ENCODE assay signal across 8 cellular contexts in the genomic region with DNA sequence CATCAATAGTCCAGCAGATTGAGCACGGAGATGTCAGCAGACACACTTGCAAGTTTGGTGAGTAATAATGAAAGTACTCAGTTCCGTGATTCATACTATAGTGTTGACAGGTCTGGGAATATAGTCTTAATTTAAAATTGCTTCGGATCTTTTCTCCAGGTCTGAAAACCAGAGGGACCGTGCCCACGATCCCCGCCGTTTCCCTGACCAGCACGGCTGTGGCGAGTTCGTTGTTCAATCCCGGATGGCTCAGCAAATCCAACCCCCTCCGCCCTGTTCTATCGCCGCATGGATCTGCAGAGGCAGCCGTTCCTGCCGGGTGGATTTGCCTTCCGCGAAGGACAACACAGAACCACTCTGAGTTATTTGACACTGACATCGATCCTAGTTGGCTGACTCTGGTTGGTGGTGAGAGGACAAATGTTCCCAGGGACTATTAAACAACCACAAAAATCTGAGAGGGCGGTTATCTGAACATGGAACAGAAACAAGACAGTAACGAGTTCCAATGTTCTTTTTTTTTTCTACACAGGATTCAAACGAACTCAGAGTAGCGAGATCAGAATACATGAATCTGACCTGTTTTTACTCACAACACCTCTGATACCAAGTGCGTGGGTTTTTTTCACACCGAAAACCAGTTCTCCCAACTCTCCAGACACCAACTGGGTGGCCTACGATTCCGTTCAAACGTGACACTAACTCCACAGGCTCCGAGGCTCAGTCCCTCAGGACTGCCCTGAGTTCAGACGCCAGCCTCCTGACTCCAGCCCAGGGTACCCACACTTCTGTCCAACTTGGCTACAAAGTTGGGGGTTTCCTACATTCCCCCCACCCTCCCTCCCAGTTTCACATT. TPM values are rescaled to one million over a fixed set of nuclear protein-coding genes. Genes with fewer than 3 reads are reported as not detected.
DNase-seq lines count a peak whose midpoint lies in the region; ATAC-seq and TF ChIP-seq lines count a peak whose summit lies in the region.

No MANE protein-coding gene starts in this region.

- peak overlapping the region; percentile 92 for H3K27ac Mint-ChIP-seq in activated CD4-positive, alpha-beta T cell treated with anti-CD3 and anti-CD28 coated beads, Interleukin-2, amount 10 ng/mL, durations not matched to agents 24 days and 14 days

- TF ChIP-seq CTCF in HFF-Myc (IDR thresholded peaks at IDR 0.05; ENCODE audit: low read depth, low read length, missing control alignments) (no peak), NB4 (IDR thresholded peaks at IDR 0.05; ENCODE audit: low read depth, low read length) (no peak), lung (IDR thresholded peaks at IDR 0.05; ENCODE audit: control extremely low read depth, extremely low read depth) (no peak)

- peak overlapping the region; percentile 74 for H3K4me3 Mint-ChIP-seq in activated CD4-positive, alpha-beta T cell treated with anti-CD3 and anti-CD28 coated beads, Interleukin-2, amount 10 ng/mL, durations not matched to agents 24 days and 14 days

- no peaks in the 10 kb centered on the region for H3K9me3 ChIP-seq in lung (ENCODE audit: control insufficient read depth in 2 of 2, insufficient read depth in 1 of 2, low read length in 1 of 2)

- no peak overlapping the region for H3K27ac ChIP-seq in lung (ENCODE audit: low read depth in 1 of 2, low read length in 1 of 2)

- no peaks in the 10 kb centered on the region for H3K27me3 ChIP-seq in lung (ENCODE audit: control insufficient read depth, insufficient read depth)

- H3K4me3 ChIP-seq in HFF-Myc (replicated peaks; ENCODE audit: low read depth, low read length) (peak overlapping the region; percentile 39), NB4 (ENCODE audit: low read depth, low read length) (peak overlapping the region; percentile 40), lung (peak overlapping the region; percentile 0)

- WGBS in lung, 2 donors: 63 to 86% methylated on average over 30 of the region's 30 CpGs

- intact Hi-C loops in activated CD4-positive, alpha-beta T cell treated with anti-CD3 and anti-CD28 coated beads, Interleukin-2, amount 10 ng/mL, durations not matched to agents 24 days and 14 days (cut with micrococcal nuclease): loop anchor here (1.0 to 5.0 kb wide), 5 partner anchors 11 to 83 kb away; no protein-coding TSS in a partner anchor

- H3K36me3 ChIP-seq in lung (ENCODE audit: control insufficient read depth in 2 of 2, insufficient read depth in 2 of 2, low read length in 2 of 2): no peaks in the 10 kb centered on the region

- no peaks in the 10 kb centered on the region for H3K9me3 Mint-ChIP-seq in activated CD4-positive, alpha-beta T cell treated with anti-CD3 and anti-CD28 coated beads, Interleukin-2, amount 10 ng/mL, durations not matched to agents 24 days and 14 days

- H3K4me1 ChIP-seq in lung (ENCODE audit: control insufficient read depth in 2 of 2, insufficient read depth in 2 of 2, low read length in 2 of 2): no peaks in the 10 kb centered on the region

- H3K27me3 Mint-ChIP-seq in activated CD4-positive, alpha-beta T cell treated with anti-CD3 and anti-CD28 coated beads, Interleukin-2, amount 10 ng/mL, durations not matched to agents 24 days and 14 days: peaks cover 1% of the 10 kb centered on the region

- no peak for ATAC-seq in lung (ENCODE audit: insufficient read depth, low FRiP score)

- DNase-seq in activated CD4-positive, alpha-beta T cell treated with anti-CD3 and anti-CD28 coated beads, Interleukin-2, amount 10 ng/mL, durations not matched to agents 24 days and 14 days: peak; percentile 81
- DNase-seq in activated CD4-positive, alpha-beta T cell treated with anti-CD3 and anti-CD28 coated beads, Interleukin-2, amount 50 U/mL, for 4 hours: no peak
- DNase-seq in HFF-Myc (ENCODE audit: extremely low read depth, low read depth) (peak; percentile 41), NB4 (ENCODE audit: low read depth) (peak; percentile 55), amniotic epithelial cell (ENCODE audit: low read depth) (peak; percentile 85), lung (ENCODE audit: low spot score) (no peak), DMS153 treated with DMSO at 0.1 percent for 48 hours (lab: John Stamatoyannopoulos, UW; ENCODE audit: unreplicated experiment) (no peak), HT-29 (ENCODE audit: low spot score) (no peak)

- peaks cover 5% of the 10 kb centered on the region for H3K36me3 Mint-ChIP-seq in activated CD4-positive, alpha-beta T cell treated with anti-CD3 and anti-CD28 coated beads, Interleukin-2, amount 10 ng/mL, durations not matched to agents 24 days and 14 days (ENCODE audit: low read depth)

- TF ChIP-seq POLR2A in NB4 (IDR thresholded peaks at IDR 0.05; ENCODE audit: extremely low read depth, insufficient read length): no peak

- peaks cover 59% of the 10 kb centered on the region for H3K4me1 Mint-ChIP-seq in activated CD4-positive, alpha-beta T cell treated with anti-CD3 and anti-CD28 coated beads, Interleukin-2, amount 10 ng/mL, durations not matched to agents 24 days and 14 days

RNA-seq across cellular contexts. Expression of a gene that starts 52.7 kb away (rescaled TPM):
- 258 and 262 TPM in 2 replicates for total RNA-seq in activated CD4-positive, alpha-beta T cell treated with anti-CD3 and anti-CD28 coated beads, Interleukin-2, amount 10 ng/mL, durations not matched to agents 24 days and 14 days
- total RNA-seq in lung: 100 to 1,000 TPM in 1 of 2 donors, 10 to 100 TPM in 1; 84.5 to 103 TPM
- 10 to 100 TPM; 65.5 to 76.7 TPM for polyA plus RNA-seq in lung
- total RNA-seq in HT-29 (2014; rRNA removed; shearing (Covaris generic)): 47.7 and 48.7 TPM in 2 replicates

Comparison
In these comparisons a context has a peak if more than half of its experiments do, and no peak if none do; other contexts are left out.
1. DNase-seq: peak in activated CD4-positive, alpha-beta T cell treated with anti-CD3 and anti-CD28 coated beads, Interleukin-2, amount 10 ng/mL, durations not matched to agents 24 days and 14 days (single experiment), HFF-Myc (single experiment), NB4 (single experiment) and amniotic epithelial cell (single experiment); none in activated CD4-positive, alpha-beta T cell treated with anti-CD3 and anti-CD28 coated beads, Interleukin-2, amount 50 U/mL, for 4 hours (0 of 2), lung (single experiment), DMS153 treated with DMSO at 0.1 percent for 48 hours (single experiment) and HT-29 (single experiment).
2. Peak in every context shown above with its lines, with median percentiles within 50 percentile points of each other: H3K4me3 ChIP-seq.